Comparison of ENCODE assay signal across 1 cellular context in the genomic region with DNA sequence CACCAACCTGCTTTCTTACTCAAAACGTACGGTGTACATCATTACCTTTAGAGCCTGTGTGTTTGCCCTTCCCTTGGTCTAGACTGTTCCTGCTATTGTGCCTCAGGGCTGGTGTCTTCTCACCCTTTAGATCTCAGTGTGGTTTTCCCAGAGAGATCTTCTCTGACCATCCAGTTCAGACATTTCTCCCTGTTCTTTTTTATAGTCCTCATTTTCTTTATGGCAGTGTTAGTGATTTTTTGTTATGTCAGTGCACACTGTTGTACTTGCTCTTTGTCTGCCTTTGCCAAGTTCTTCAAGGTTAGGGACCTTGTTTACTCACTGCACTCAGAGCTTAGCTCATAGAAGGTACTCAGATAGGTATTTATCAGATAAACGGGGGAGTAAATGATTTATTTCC.
A peak's percentile ranks its signal among the peaks of the same experiment; 100 is the strongest.
TF ChIP-seq lines count a peak whose summit lies in the region.

No MANE protein-coding gene starts in this region.

TF ChIP-seq in HepG2, 621 proteins besides CTCF, POLR2A, EP300 and RAD21 (continued from another document and continues in another):
- TF ChIP-seq, protein P1, sequence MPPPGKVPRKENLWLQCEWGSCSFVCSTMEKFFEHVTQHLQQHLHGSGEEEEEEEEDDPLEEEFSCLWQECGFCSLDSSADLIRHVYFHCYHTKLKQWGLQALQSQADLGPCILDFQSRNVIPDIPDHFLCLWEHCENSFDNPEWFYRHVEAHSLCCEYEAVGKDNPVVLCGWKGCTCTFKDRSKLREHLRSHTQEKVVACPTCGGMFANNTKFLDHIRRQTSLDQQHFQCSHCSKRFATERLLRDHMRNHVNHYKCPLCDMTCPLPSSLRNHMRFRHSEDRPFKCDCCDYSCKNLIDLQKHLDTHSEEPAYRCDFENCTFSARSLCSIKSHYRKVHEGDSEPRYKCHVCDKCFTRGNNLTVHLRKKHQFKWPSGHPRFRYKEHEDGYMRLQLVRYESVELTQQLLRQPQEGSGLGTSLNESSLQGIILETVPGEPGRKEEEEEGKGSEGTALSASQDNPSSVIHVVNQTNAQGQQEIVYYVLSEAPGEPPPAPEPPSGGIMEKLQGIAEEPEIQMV (CRISPR knock-in tag; IDR thresholded peaks at IDR 0.05; ENCODE audit: low read depth) = no peak
- TF ChIP-seq, protein P2, sequence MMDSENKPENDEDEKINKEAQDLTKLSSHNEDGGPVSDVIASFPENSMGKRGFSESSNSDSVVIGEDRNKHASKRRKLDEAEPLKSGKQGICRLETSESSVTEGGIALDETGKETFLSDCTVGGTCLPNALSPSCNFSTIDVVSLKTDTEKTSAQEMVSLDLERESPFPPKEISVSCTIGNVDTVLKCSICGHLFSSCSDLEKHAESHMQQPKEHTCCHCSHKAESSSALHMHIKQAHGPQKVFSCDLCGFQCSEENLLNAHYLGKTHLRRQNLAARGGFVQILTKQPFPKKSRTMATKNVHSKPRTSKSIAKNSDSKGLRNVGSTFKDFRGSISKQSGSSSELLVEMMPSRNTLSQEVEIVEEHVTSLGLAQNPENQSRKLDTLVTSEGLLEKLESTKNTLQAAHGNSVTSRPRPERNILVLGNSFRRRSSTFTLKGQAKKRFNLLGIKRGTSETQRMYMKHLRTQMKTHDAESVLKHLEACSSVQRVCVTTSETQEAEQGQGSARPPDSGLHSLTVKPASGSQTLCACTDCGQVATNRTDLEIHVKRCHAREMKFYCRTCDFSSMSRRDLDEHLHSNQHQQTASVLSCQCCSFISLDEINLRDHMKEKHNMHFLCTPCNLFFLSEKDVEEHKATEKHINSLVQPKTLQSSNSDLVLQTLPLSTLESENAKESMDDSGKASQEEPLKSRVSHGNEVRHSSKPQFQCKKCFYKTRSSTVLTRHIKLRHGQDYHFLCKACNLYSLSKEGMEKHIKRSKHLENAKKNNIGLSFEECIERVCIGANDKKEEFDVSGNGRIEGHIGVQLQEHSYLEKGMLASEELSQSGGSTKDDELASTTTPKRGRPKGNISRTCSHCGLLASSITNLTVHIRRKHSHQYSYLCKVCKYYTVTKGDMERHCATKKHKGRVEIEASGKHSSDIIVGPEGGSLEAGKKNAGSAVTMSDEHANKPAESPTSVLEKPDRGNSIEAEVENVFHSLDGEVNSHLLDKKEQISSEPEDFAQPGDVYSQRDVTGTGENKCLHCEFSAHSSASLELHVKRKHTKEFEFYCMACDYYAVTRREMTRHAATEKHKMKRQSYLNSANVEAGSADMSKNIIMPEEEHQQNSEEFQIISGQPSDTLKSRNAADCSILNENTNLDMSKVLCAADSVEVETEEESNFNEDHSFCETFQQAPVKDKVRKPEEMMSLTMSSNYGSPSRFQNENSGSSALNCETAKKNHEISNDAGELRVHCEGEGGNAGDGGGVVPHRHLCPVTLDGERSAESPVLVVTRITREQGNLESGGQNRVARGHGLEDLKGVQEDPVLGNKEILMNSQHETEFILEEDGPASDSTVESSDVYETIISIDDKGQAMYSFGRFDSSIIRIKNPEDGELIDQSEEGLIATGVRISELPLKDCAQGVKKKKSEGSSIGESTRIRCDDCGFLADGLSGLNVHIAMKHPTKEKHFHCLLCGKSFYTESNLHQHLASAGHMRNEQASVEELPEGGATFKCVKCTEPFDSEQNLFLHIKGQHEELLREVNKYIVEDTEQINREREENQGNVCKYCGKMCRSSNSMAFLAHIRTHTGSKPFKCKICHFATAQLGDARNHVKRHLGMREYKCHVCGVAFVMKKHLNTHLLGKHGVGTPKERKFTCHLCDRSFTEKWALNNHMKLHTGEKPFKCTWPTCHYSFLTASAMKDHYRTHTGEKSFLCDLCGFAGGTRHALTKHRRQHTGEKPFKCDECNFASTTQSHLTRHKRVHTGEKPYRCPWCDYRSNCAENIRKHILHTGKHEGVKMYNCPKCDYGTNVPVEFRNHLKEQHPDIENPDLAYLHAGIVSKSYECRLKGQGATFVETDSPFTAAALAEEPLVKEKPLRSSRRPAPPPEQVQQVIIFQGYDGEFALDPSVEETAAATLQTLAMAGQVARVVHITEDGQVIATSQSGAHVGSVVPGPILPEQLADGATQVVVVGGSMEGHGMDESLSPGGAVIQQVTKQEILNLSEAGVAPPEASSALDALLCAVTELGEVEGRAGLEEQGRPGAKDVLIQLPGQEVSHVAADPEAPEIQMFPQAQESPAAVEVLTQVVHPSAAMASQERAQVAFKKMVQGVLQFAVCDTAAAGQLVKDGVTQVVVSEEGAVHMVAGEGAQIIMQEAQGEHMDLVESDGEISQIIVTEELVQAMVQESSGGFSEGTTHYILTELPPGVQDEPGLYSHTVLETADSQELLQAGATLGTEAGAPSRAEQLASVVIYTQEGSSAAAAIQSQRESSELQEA (CRISPR knock-in tag; IDR thresholded peaks at IDR 0.05; ENCODE audit: not compliant biosample characterization) = no peak
- TF ChIP-seq CENPT (CRISPR knock-in tag; IDR thresholded peaks at IDR 0.05; ENCODE audit: low read depth) (no peak), CBX2 (IDR thresholded peaks at IDR 0.05; ENCODE audit: low read depth, low read length) (no peak), CBX2 (CRISPR knock-in tag; IDR thresholded peaks at IDR 0.05; ENCODE audit: low read depth) (no peak), CREB1 (IDR thresholded peaks at IDR 0.05) (no peak), CREB1 (CRISPR knock-in tag; IDR thresholded peaks at IDR 0.05) (no peak), GTF3A (CRISPR knock-in tag; conservative IDR thresholded peaks at IDR 0.05) (no peak), NR2F6 (IDR thresholded peaks at IDR 0.05) (no peak), NR2F6 (CRISPR knock-in tag; IDR thresholded peaks at IDR 0.05) (peak; percentile 21; the same call in 1 of the 2 replicates), CBX5 (CRISPR knock-in tag; IDR thresholded peaks at IDR 0.05; ENCODE audit: borderline replicate concordance) (0 out of 2 replicates have a peak, but pooled peaks have one; percentile 21), ZNF446 (CRISPR knock-in tag; IDR thresholded peaks at IDR 0.05) (no peak), KDM1A (CRISPR knock-in tag; IDR thresholded peaks at IDR 0.05) (no peak), ZNF235 (CRISPR knock-in tag; IDR thresholded peaks at IDR 0.05; ENCODE audit: borderline replicate concordance) (no peak), ZNF839 (CRISPR knock-in tag; IDR thresholded peaks at IDR 0.05; ENCODE audit: borderline replicate concordance) (no peak), JARID2 (CRISPR knock-in tag; IDR thresholded peaks at IDR 0.05; ENCODE audit: insufficient replicate concordance) (no peak), FOXO1 (CRISPR knock-in tag; IDR thresholded peaks at IDR 0.05) (peak; percentile 71), ZFP62 (CRISPR knock-in tag; IDR thresholded peaks at IDR 0.05) (no peak), FIP1L1 (IDR thresholded peaks at IDR 0.05; ENCODE audit: borderline replicate concordance, insufficient read depth, low read depth, low read length) (no peak), MIER3 (CRISPR knock-in tag; IDR thresholded peaks at IDR 0.05; ENCODE audit: borderline replicate concordance) (no peak)
- TF ChIP-seq, protein P3, sequence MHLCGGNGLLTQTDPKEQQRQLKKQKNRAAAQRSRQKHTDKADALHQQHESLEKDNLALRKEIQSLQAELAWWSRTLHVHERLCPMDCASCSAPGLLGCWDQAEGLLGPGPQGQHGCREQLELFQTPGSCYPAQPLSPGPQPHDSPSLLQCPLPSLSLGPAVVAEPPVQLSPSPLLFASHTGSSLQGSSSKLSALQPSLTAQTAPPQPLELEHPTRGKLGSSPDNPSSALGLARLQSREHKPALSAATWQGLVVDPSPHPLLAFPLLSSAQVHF (CRISPR knock-in tag; IDR thresholded peaks at IDR 0.05) = no peak
- TF ChIP-seq, protein P4, sequence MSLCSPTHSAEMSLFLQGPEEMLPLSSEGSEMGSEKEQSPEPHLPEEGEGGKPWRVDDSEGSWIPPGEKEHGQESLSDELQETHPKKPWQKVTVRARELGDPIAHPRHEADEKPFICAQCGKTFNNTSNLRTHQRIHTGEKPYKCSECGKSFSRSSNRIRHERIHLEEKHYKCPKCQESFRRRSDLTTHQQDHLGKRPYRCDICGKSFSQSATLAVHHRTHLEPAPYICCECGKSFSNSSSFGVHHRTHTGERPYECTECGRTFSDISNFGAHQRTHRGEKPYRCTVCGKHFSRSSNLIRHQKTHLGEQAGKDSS (CRISPR knock-in tag; IDR thresholded peaks at IDR 0.05; ENCODE audit: borderline replicate concordance, low read depth) = no peak
- TF ChIP-seq, protein P5, sequence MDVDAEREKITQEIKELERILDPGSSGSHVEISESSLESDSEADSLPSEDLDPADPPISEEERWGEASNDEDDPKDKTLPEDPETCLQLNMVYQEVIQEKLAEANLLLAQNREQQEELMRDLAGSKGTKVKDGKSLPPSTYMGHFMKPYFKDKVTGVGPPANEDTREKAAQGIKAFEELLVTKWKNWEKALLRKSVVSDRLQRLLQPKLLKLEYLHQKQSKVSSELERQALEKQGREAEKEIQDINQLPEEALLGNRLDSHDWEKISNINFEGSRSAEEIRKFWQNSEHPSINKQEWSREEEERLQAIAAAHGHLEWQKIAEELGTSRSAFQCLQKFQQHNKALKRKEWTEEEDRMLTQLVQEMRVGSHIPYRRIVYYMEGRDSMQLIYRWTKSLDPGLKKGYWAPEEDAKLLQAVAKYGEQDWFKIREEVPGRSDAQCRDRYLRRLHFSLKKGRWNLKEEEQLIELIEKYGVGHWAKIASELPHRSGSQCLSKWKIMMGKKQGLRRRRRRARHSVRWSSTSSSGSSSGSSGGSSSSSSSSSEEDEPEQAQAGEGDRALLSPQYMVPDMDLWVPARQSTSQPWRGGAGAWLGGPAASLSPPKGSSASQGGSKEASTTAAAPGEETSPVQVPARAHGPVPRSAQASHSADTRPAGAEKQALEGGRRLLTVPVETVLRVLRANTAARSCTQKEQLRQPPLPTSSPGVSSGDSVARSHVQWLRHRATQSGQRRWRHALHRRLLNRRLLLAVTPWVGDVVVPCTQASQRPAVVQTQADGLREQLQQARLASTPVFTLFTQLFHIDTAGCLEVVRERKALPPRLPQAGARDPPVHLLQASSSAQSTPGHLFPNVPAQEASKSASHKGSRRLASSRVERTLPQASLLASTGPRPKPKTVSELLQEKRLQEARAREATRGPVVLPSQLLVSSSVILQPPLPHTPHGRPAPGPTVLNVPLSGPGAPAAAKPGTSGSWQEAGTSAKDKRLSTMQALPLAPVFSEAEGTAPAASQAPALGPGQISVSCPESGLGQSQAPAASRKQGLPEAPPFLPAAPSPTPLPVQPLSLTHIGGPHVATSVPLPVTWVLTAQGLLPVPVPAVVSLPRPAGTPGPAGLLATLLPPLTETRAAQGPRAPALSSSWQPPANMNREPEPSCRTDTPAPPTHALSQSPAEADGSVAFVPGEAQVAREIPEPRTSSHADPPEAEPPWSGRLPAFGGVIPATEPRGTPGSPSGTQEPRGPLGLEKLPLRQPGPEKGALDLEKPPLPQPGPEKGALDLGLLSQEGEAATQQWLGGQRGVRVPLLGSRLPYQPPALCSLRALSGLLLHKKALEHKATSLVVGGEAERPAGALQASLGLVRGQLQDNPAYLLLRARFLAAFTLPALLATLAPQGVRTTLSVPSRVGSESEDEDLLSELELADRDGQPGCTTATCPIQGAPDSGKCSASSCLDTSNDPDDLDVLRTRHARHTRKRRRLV (CRISPR knock-in tag; IDR thresholded peaks at IDR 0.05) = no peak
- TF ChIP-seq, protein P6, sequence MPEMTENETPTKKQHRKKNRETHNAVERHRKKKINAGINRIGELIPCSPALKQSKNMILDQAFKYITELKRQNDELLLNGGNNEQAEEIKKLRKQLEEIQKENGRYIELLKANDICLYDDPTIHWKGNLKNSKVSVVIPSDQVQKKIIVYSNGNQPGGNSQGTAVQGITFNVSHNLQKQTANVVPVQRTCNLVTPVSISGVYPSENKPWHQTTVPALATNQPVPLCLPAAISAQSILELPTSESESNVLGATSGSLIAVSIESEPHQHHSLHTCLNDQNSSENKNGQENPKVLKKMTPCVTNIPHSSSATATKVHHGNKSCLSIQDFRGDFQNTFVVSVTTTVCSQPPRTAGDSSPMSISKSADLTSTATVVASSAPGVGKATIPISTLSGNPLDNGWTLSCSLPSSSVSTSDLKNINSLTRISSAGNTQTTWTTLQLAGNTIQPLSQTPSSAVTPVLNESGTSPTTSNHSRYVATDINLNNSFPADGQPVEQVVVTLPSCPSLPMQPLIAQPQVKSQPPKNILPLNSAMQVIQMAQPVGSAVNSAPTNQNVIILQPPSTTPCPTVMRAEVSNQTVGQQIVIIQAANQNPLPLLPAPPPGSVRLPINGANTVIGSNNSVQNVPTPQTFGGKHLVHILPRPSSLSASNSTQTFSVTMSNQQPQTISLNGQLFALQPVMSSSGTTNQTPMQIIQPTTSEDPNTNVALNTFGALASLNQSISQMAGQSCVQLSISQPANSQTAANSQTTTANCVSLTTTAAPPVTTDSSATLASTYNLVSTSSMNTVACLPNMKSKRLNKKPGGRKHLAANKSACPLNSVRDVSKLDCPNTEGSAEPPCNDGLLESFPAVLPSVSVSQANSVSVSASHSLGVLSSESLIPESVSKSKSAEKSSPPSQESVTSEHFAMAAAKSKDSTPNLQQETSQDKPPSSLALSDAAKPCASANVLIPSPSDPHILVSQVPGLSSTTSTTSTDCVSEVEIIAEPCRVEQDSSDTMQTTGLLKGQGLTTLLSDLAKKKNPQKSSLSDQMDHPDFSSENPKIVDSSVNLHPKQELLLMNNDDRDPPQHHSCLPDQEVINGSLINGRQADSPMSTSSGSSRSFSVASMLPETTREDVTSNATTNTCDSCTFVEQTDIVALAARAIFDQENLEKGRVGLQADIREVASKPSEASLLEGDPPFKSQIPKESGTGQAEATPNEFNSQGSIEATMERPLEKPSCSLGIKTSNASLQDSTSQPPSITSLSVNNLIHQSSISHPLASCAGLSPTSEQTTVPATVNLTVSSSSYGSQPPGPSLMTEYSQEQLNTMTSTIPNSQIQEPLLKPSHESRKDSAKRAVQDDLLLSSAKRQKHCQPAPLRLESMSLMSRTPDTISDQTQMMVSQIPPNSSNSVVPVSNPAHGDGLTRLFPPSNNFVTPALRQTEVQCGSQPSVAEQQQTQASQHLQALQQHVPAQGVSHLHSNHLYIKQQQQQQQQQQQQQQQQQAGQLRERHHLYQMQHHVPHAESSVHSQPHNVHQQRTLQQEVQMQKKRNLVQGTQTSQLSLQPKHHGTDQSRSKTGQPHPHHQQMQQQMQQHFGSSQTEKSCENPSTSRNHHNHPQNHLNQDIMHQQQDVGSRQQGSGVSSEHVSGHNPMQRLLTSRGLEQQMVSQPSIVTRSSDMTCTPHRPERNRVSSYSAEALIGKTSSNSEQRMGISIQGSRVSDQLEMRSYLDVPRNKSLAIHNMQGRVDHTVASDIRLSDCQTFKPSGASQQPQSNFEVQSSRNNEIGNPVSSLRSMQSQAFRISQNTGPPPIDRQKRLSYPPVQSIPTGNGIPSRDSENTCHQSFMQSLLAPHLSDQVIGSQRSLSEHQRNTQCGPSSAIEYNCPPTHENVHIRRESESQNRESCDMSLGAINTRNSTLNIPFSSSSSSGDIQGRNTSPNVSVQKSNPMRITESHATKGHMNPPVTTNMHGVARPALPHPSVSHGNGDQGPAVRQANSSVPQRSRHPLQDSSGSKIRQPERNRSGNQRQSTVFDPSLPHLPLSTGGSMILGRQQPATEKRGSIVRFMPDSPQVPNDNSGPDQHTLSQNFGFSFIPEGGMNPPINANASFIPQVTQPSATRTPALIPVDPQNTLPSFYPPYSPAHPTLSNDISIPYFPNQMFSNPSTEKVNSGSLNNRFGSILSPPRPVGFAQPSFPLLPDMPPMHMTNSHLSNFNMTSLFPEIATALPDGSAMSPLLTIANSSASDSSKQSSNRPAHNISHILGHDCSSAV (CRISPR knock-in tag; IDR thresholded peaks at IDR 0.05; ENCODE audit: borderline replicate concordance) = no peak
- TF ChIP-seq, protein P7, sequence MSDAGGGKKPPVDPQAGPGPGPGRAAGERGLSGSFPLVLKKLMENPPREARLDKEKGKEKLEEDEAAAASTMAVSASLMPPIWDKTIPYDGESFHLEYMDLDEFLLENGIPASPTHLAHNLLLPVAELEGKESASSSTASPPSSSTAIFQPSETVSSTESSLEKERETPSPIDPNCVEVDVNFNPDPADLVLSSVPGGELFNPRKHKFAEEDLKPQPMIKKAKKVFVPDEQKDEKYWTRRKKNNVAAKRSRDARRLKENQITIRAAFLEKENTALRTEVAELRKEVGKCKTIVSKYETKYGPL (CRISPR knock-in tag; IDR thresholded peaks at IDR 0.05) = 0 out of 2 replicates have a peak, but pooled peaks have one; percentile 15
